In genomic region chrX:19564606-19565005, GRCh38 we compare ENCODE assay signal across 28 cellular contexts. TPM values are rescaled to one million over a fixed set of nuclear protein-coding genes. Genes with fewer than 3 reads are reported as not detected.
DNase-seq lines count a peak whose midpoint lies in the region; ATAC-seq, FAIRE-seq and TF ChIP-seq lines count a peak whose summit lies in the region.
"Had no signal": no experiment of that assay in that cellular context is flagged by ENCODE, and none has a peak within 500 bp of the region (broad histone marks: within the 10 kb centered on the region; RNA-seq: fewer than 3 reads in every experiment).

No MANE protein-coding gene starts in this region.

- peak overlapping the region; percentile 34 for H3K27ac Mint-ChIP-seq in activated CD8-positive, alpha-beta T cell treated with anti-CD3 and anti-CD28 coated beads for 36 hours
- no peak overlapping the region for H3K27ac Mint-ChIP-seq in activated CD8-positive, alpha-beta T cell treated with anti-CD3 and anti-CD28 coated beads, Interleukin-2, amount 10 ng/mL, durations not matched to agents 7 days and 5 days
- H3K27ac Mint-ChIP-seq in central memory CD8-positive, alpha-beta T cell (ENCODE audit: low read depth): peak overlapping the region; percentile 64

- in situ Hi-C loops in HepG2 (cut with HindIII; ENCODE audit: extremely low pct_ligation_motif_present, low pct_unique_long_range_greater_than_20kb): no loop called here

- peaks cover 25% of the 10 kb centered on the region for H3K36me3 Mint-ChIP-seq in activated CD8-positive, alpha-beta T cell treated with anti-CD3 and anti-CD28 coated beads for 36 hours (ENCODE audit: low read depth)
- H3K36me3 Mint-ChIP-seq in activated CD8-positive, alpha-beta T cell treated with anti-CD3 and anti-CD28 coated beads, Interleukin-2, amount 10 ng/mL, durations not matched to agents 7 days and 5 days (ENCODE audit: low read depth): peaks cover 18% of the 10 kb centered on the region
- H3K36me3 Mint-ChIP-seq in central memory CD8-positive, alpha-beta T cell (ENCODE audit: insufficient read depth): peaks cover 36% of the 10 kb centered on the region

- intact Hi-C loops in activated CD8-positive, alpha-beta T cell treated with anti-CD3 and anti-CD28 coated beads for 36 hours (cut with micrococcal nuclease): no loop called here
- intact Hi-C loops in HepG2 (cut with micrococcal nuclease; ENCODE audit: unreplicated experiment): no loop called here
- intact Hi-C loops in right lobe of liver (cut with DNase I): no loop called here
- intact Hi-C loops in thyroid gland (cut with DNase I): no loop called here

- TF ChIP-seq CTCF in activated CD8-positive, alpha-beta T cell treated with anti-CD3 and anti-CD28 coated beads for 36 hours (IDR thresholded peaks at IDR 0.05): no peak
- TF ChIP-seq CTCF in HepG2 (CRISPR knock-in tag; IDR thresholded peaks at IDR 0.05) (no peak), right lobe of liver (IDR thresholded peaks at IDR 0.05) (no peak), thyroid gland (IDR thresholded peaks at IDR 0.05) (no peak)

- no peak for DNase-seq in activated CD8-positive, alpha-beta T cell treated with anti-CD3 and anti-CD28 coated beads for 36 hours
- DNase-seq in activated CD8-positive, alpha-beta T cell treated with anti-CD3 and anti-CD28 coated beads, Interleukin-2, amount 10 ng/mL, durations not matched to agents 7 days and 5 days: no peak
- DNase-seq in HepG2 (ENCODE audit: low spot score) (no peak), right lobe of liver (no peak), thyroid gland (no peak), GM19240 (ENCODE audit: insufficient read length, low spot score) (no peak)
- no peak for DNase-seq in central memory CD8-positive, alpha-beta T cell (ENCODE audit: low spot score in 2 of 2)
- DNase-seq: ACHN; Calu3; CD8-positive, alpha-beta memory T cell; DMS153; NCI-H1048; NCI-H1436; NCI-H187 treated with DMSO at 0.1 percent for 48 hours; NCI-H2107; NCI-H446 treated with DMSO at 0.1 percent for 48 hours; NCI-H526 treated with DMSO at 0.1 percent for 48 hours; PC-3; Right ventricle myocardium superior had no signal

- no peaks in the 10 kb centered on the region for H3K27me3 Mint-ChIP-seq in activated CD8-positive, alpha-beta T cell treated with anti-CD3 and anti-CD28 coated beads for 36 hours
- H3K27me3 Mint-ChIP-seq in activated CD8-positive, alpha-beta T cell treated with anti-CD3 and anti-CD28 coated beads, Interleukin-2, amount 10 ng/mL, durations not matched to agents 7 days and 5 days (ENCODE audit: low read depth): no peaks in the 10 kb centered on the region
- no peaks in the 10 kb centered on the region for H3K27me3 Mint-ChIP-seq in central memory CD8-positive, alpha-beta T cell
- H3K27me3 Mint-ChIP-seq: IgD-negative memory B cell had no signal

- H3K27ac ChIP-seq in HepG2 (ENCODE audit: extremely low read length, insufficient read depth, low read length) (no peak overlapping the region), right lobe of liver (no peak overlapping the region), thyroid gland (no peak overlapping the region)
- H3K27ac ChIP-seq: 22Rv1; BLaER1 treated with 17β-estradiol and CSF1 and Interleukin-3, amounts not matched to agents 10 nM and 100 nM had no signal

- H3K79me2 ChIP-seq in HepG2 (ENCODE audit: insufficient read depth, low read length): no peaks in the 10 kb centered on the region

- peaks cover 45% of the 10 kb centered on the region for H3K4me1 Mint-ChIP-seq in activated CD8-positive, alpha-beta T cell treated with anti-CD3 and anti-CD28 coated beads for 36 hours (ENCODE audit: low read depth)
- peaks cover 22% of the 10 kb centered on the region for H3K4me1 Mint-ChIP-seq in activated CD8-positive, alpha-beta T cell treated with anti-CD3 and anti-CD28 coated beads, Interleukin-2, amount 10 ng/mL, durations not matched to agents 7 days and 5 days (ENCODE audit: low read depth)
- H3K4me1 Mint-ChIP-seq in central memory CD8-positive, alpha-beta T cell: peaks cover 14% of the 10 kb centered on the region

- 50% methylated on average over 1 of the region's 1 CpG for WGBS in HepG2 (ENCODE audit: low lambda C conversion rate)
- no CpG with 5 or more reads among the region's 1 CpG for WGBS in right lobe of liver (ENCODE audit: insufficient coverage, low coverage, low lambda C conversion rate, missing lambda C conversion rate)
- 40 to 70% methylated on average over 1 of the region's 1 CpG for WGBS in thyroid gland, 2 donors

- POLR2A ChIA-PET in activated CD8-positive, alpha-beta T cell treated with anti-CD3 and anti-CD28 coated beads for 36 hours (lab: Charles Lee): no interaction called here
- POLR2A ChIA-PET in activated CD8-positive, alpha-beta T cell treated with anti-CD3 and anti-CD28 coated beads, Interleukin-2, amount 10 ng/mL, durations not matched to agents 7 days and 5 days (lab: Charles Lee): no interaction called here
- POLR2A ChIA-PET in HepG2 (lab: Yijun Ruan, JAX): no interaction called here

- TF ChIP-seq POLR2A in HepG2 (IDR thresholded peaks at IDR 0.05; ENCODE audit: insufficient read depth in 1 of 2, low read depth in 2 of 2, low read length in 2 of 2) (no peak), right lobe of liver (IDR thresholded peaks at IDR 0.05) (no peak), thyroid gland (IDR thresholded peaks at IDR 0.05) (no peak)

- H3K9ac ChIP-seq in HepG2 (ENCODE audit: insufficient read depth, low read depth, low read length): no peak overlapping the region
- H3K9ac ChIP-seq: BLaER1 treated with 17β-estradiol and CSF1 and Interleukin-3, amounts not matched to agents 10 nM and 100 nM had no signal

- no peaks in the 10 kb centered on the region for H4K20me1 ChIP-seq in HepG2 (ENCODE audit: insufficient read depth, low read length)

- peak; percentile 36 for FAIRE-seq in HepG2 (lab: Jason Lieb, UNC)
- FAIRE-seq: GM12892, H1 had no signal

- H2AFZ ChIP-seq in HepG2 (ENCODE audit: low read length): no peak overlapping the region

- H3K9me3 ChIP-seq in HepG2 (ENCODE audit: low read length) (no peaks in the 10 kb centered on the region), right lobe of liver (no peaks in the 10 kb centered on the region), thyroid gland (no peaks in the 10 kb centered on the region)
- H3K9me3 ChIP-seq: BLaER1 treated with 17β-estradiol and CSF1 and Interleukin-3, amounts not matched to agents 10 nM and 100 nM had no signal

- H3K4me3 ChIP-seq in HepG2 (replicated peaks in 1 of 3; ENCODE audit: insufficient read depth in 1 of 3, low read depth in 2 of 3, low read length in 3 of 3): no peak overlapping the region
- no peak overlapping the region for H3K4me3 ChIP-seq in right lobe of liver
- no peak overlapping the region for H3K4me3 ChIP-seq in thyroid gland (replicated peaks in 1 of 3)
- H3K4me3 ChIP-seq: BLaER1 treated with 17β-estradiol and CSF1 and Interleukin-3, amounts not matched to agents 10 nM and 100 nM had no signal

- H3K4me1 ChIP-seq in HepG2 (ENCODE audit: insufficient read depth, low read length) (peaks cover 43% of the 10 kb centered on the region), right lobe of liver (no peaks in the 10 kb centered on the region), thyroid gland (no peaks in the 10 kb centered on the region)

- BruUV-seq in HepG2 (replicated peaks; lab: Mats Ljungman, UMichigan): no TSS peak

- no peaks in the 10 kb centered on the region for H3K9me3 Mint-ChIP-seq in activated CD8-positive, alpha-beta T cell treated with anti-CD3 and anti-CD28 coated beads for 36 hours
- H3K9me3 Mint-ChIP-seq in activated CD8-positive, alpha-beta T cell treated with anti-CD3 and anti-CD28 coated beads, Interleukin-2, amount 10 ng/mL, durations not matched to agents 7 days and 5 days (ENCODE audit: insufficient read depth): no peaks in the 10 kb centered on the region
- H3K9me3 Mint-ChIP-seq in central memory CD8-positive, alpha-beta T cell: no peaks in the 10 kb centered on the region
- H3K9me3 Mint-ChIP-seq: CD8-positive, alpha-beta memory T cell; IgD-negative memory B cell had no signal

- no peak overlapping the region for H3K4me3 Mint-ChIP-seq in activated CD8-positive, alpha-beta T cell treated with anti-CD3 and anti-CD28 coated beads for 36 hours
- H3K4me3 Mint-ChIP-seq in activated CD8-positive, alpha-beta T cell treated with anti-CD3 and anti-CD28 coated beads, Interleukin-2, amount 10 ng/mL, durations not matched to agents 7 days and 5 days: no peak overlapping the region
- no peak overlapping the region for H3K4me3 Mint-ChIP-seq in central memory CD8-positive, alpha-beta T cell
- H3K4me3 Mint-ChIP-seq: CD8-positive, alpha-beta memory T cell had no signal

- TF ChIP-seq RAD21 in HepG2 (CRISPR knock-in tag; IDR thresholded peaks at IDR 0.05): no peak

- no peak for ATAC-seq in activated CD8-positive, alpha-beta T cell treated with anti-CD3 and anti-CD28 coated beads for 36 hours
- ATAC-seq in activated CD8-positive, alpha-beta T cell treated with anti-CD3 and anti-CD28 coated beads, Interleukin-2, amount 10 ng/mL, durations not matched to agents 7 days and 5 days: no peak
- no peak for ATAC-seq in HepG2
- no peak for ATAC-seq in right lobe of liver
- ATAC-seq in central memory CD8-positive, alpha-beta T cell (replicated peaks; ENCODE audit: extremely low read depth, poor library complexity, severe bottlenecking): no peak
- no peak for ATAC-seq in HG02588 (IDR thresholded peaks at IDR 0.05; ENCODE audit: unreplicated experiment)
- ATAC-seq: HCT116, PC-3 had no signal

- H3K36me3 ChIP-seq in HepG2 (replicated peaks in 1 of 2; ENCODE audit: control insufficient read depth in 1 of 2, insufficient read depth in 2 of 2, low read length in 2 of 2): no peaks in the 10 kb centered on the region
- no peaks in the 10 kb centered on the region for H3K36me3 ChIP-seq in right lobe of liver
- H3K36me3 ChIP-seq in thyroid gland: no peaks in the 10 kb centered on the region

- H3K27me3 ChIP-seq in HepG2 (ENCODE audit: control insufficient read depth in 1 of 2, insufficient read depth in 2 of 2, low read length in 2 of 2) (no peaks in the 10 kb centered on the region), right lobe of liver (no peaks in the 10 kb centered on the region), thyroid gland (no peaks in the 10 kb centered on the region)
- H3K27me3 ChIP-seq: BLaER1 treated with 17β-estradiol and CSF1 and Interleukin-3, amounts not matched to agents 10 nM and 100 nM had no signal

- CTCF ChIA-PET in activated CD8-positive, alpha-beta T cell treated with anti-CD3 and anti-CD28 coated beads for 36 hours (lab: Charles Lee): no interaction called here
- CTCF ChIA-PET in activated CD8-positive, alpha-beta T cell treated with anti-CD3 and anti-CD28 coated beads, Interleukin-2, amount 10 ng/mL, durations not matched to agents 7 days and 5 days (lab: Charles Lee): no interaction called here
- CTCF ChIA-PET in HepG2 (lab: Yijun Ruan, JAX; ENCODE audit: low intra/inter-chr PET ratio, low total read pairs): no interaction called here

- TF ChIP-seq EP300 in HepG2 (IDR thresholded peaks at IDR 0.05; ENCODE audit: low read depth in 2 of 2, low read length in 2 of 2): no peak
- no peak for TF ChIP-seq EP300 in HepG2 (CRISPR knock-in tag; IDR thresholded peaks at IDR 0.05; ENCODE audit: borderline replicate concordance)

- no peak overlapping the region for H3K4me2 ChIP-seq in HepG2 (ENCODE audit: low read depth, low read length)
- H3K4me2 ChIP-seq: BLaER1 treated with 17β-estradiol and CSF1 and Interleukin-3, amounts not matched to agents 10 nM and 100 nM had no signal

RNA-seq across cellular contexts. Expression of gene MAP3K15, which starts 49.3 kb away (rescaled TPM):
- total RNA-seq in activated CD8-positive, alpha-beta T cell treated with anti-CD3 and anti-CD28 coated beads for 36 hours: 1 to 10 TPM; 1.8 to 2.2 TPM
- under 1 TPM; 0.31 to 0.37 TPM for total RNA-seq in activated CD8-positive, alpha-beta T cell treated with anti-CD3 and anti-CD28 coated beads, Interleukin-2, amount 10 ng/mL, durations not matched to agents 7 days and 5 days
- total RNA-seq in HepG2 (2016; rRNA removed; fragmentation: Illumina TruSeq; extraction: Trizol): 3.4 and 3.9 TPM in 2 replicates
- 3.3 and 3.9 TPM in 2 replicates for total RNA-seq in HepG2 (2016; cell fraction: cytosol; rRNA removed; fragmentation: Illumina TruSeq; extraction: Trizol; ENCODE audit: low read depth)
- 2.9 and 4.0 TPM in 2 replicates for total RNA-seq in HepG2 (2016; cell fraction: insoluble cytoplasmic fraction; rRNA removed; fragmentation: Illumina TruSeq; extraction: Trizol)
- total RNA-seq in HepG2 (2016; cell fraction: membrane; rRNA removed; fragmentation: Illumina TruSeq; extraction: Trizol): 2.4 and 2.6 TPM in 2 replicates
- total RNA-seq in HepG2 (2016; cell fraction: nucleus; rRNA removed; fragmentation: Illumina TruSeq; extraction: Trizol): 3.2 and 3.3 TPM in 2 replicates
- 6.4 and 7.6 TPM in 2 replicates for polyA plus RNA-seq in HepG2 (2011; rRNA removed)
- polyA plus RNA-seq in HepG2 (2011; cell fraction: cytosol; rRNA removed): 4.1 and 4.8 TPM in 2 replicates
- polyA plus RNA-seq in HepG2 (2011; cell fraction: nucleus; rRNA removed): 11.2 and 11.9 TPM in 2 replicates
- 2.9 and 3.3 TPM in 2 replicates for polyA plus RNA-seq in HepG2 (2012)
- polyA plus RNA-seq in HepG2 (2016; cell fraction: cytosol; fragmentation: Illumina TruSeq; extraction: Trizol; ENCODE audit: low read depth): 0.37 and 0.47 TPM in 2 replicates
- 2.8 and 3.0 TPM in 2 replicates for polyA plus RNA-seq in HepG2 (2016; cell fraction: insoluble cytoplasmic fraction; fragmentation: Illumina TruSeq; extraction: Trizol; ENCODE audit: low read depth)
- polyA plus RNA-seq in HepG2 (2016; cell fraction: membrane; fragmentation: Illumina TruSeq; extraction: Trizol; ENCODE audit: low read depth): 0.81 and 0.82 TPM in 2 replicates
- 8.2 and 11.1 TPM in 2 replicates for polyA plus RNA-seq in HepG2 (2016; cell fraction: nucleus; fragmentation: Illumina TruSeq; extraction: Trizol; ENCODE audit: insufficient read depth, low read depth)
- 4.0 and 5.5 TPM in 2 replicates for polyA minus RNA-seq in HepG2 (2011; rRNA and poly(A)+ RNA removed; ENCODE audit: low replicate concordance)
- 2.2 and 3.0 TPM in 2 replicates for polyA minus RNA-seq in HepG2 (2011; cell fraction: cytosol; rRNA and poly(A)+ RNA removed)
- polyA minus RNA-seq in HepG2 (2011; cell fraction: nucleus; rRNA and poly(A)+ RNA removed): 7.3 and 8.0 TPM in 2 replicates
- under 1 TPM in 1 of 6 experiments, not detected in 5; 0.09 TPM for total RNA-seq in right lobe of liver
- not detected for total RNA-seq in thyroid gland
- total RNA-seq: M059J, Right ventricle myocardium superior, RPMI7951 had no signal
- polyA plus RNA-seq: CD8-positive, alpha-beta memory T cell; IgD-negative memory B cell had no signal
